In the genomic region with DNA sequence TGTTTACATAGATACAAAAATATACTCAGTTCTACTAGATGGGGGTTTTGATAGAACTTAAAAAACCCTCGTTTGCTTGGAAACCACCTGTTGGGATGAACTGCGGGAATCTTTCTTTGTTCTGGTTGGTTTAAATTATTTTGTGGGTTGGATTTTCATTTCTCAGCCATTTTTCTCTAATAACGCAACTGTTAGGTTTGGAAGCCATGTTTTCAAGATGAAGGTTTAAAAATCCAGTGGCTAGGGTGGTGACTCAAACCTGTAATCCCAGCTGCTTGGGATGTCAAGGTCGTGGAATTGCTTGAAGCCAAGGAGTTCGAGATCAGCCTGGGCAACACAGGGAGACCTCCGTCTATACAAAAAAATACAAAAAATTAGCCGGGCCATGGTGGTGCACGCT, we compare ENCODE assay signal across 8 cellular contexts. TPM values are rescaled to one million over a fixed set of nuclear protein-coding genes. Genes with fewer than 3 reads are reported as not detected.
DNase-seq lines count a peak whose midpoint lies in the region; ATAC-seq and TF ChIP-seq lines count a peak whose summit lies in the region.

No MANE protein-coding gene starts in this region.

- H3K4me3 Mint-ChIP-seq in Calu3 (ENCODE audit: low read depth, unreplicated experiment): peak overlapping the region; percentile 91
- peak overlapping the region; percentile 91 for H3K4me3 Mint-ChIP-seq in chondrocyte (ENCODE audit: unreplicated experiment)
- H3K4me3 Mint-ChIP-seq in nephron progenitor cell: peak overlapping the region; percentile 97

- TF ChIP-seq CTCF in Calu3 (IDR thresholded peaks at IDR 0.05; ENCODE audit: unreplicated experiment) (no peak), chondrocyte (IDR thresholded peaks at IDR 0.05) (no peak), nephron progenitor cell (IDR thresholded peaks at IDR 0.05) (no peak)

- no peak for ATAC-seq in HG03175 (IDR thresholded peaks at IDR 0.05; ENCODE audit: unreplicated experiment)

- DNase-seq in Calu3: no peak
- DNase-seq in MG63: no peak
- DNase-seq in chondrocyte (ENCODE audit: low spot score): no peak
- no peak for DNase-seq in nephron progenitor cell
- DNase-seq in cerebellar nuclear complex (lab: John Stamatoyannopoulos, UW): no peak
- DNase-seq in GM19240 (ENCODE audit: insufficient read length, low spot score): no peak
- no peak for DNase-seq in hypothalamus (lab: John Stamatoyannopoulos, UW)

- peak overlapping the region; percentile 96 for H3K4me3 ChIP-seq in MG63

- no peaks in the 10 kb centered on the region for H3K27me3 ChIP-seq in MG63

- peaks cover 12% of the 10 kb centered on the region for H3K36me3 ChIP-seq in MG63

- H3K9me3 Mint-ChIP-seq in Calu3 (ENCODE audit: low read depth, unreplicated experiment): peaks cover 3% of the 10 kb centered on the region
- H3K9me3 Mint-ChIP-seq in chondrocyte (ENCODE audit: low read depth): no peaks in the 10 kb centered on the region
- peaks cover 39% of the 10 kb centered on the region for H3K9me3 Mint-ChIP-seq in nephron progenitor cell

- peaks cover 32% of the 10 kb centered on the region for H3K4me1 Mint-ChIP-seq in Calu3 (ENCODE audit: low read depth, unreplicated experiment)
- peaks cover 42% of the 10 kb centered on the region for H3K4me1 Mint-ChIP-seq in chondrocyte (ENCODE audit: low read depth)
- H3K4me1 Mint-ChIP-seq in nephron progenitor cell: peaks cover 30% of the 10 kb centered on the region

- TSS peak; percentile 70 for BruUV-seq in Calu3 (replicated peaks; lab: Mats Ljungman, UMichigan)

- H3K27ac Mint-ChIP-seq in Calu3 (ENCODE audit: unreplicated experiment) (peak overlapping the region; percentile 90), chondrocyte (ENCODE audit: unreplicated experiment) (peak overlapping the region; percentile 34), nephron progenitor cell (peak overlapping the region; percentile 77)

- intact Hi-C loops in Calu3 (cut with micrococcal nuclease; ENCODE audit: unreplicated experiment): no loop called here

- H3K9me3 ChIP-seq in MG63: no peaks in the 10 kb centered on the region

- H3K36me3 Mint-ChIP-seq in Calu3 (ENCODE audit: insufficient read depth, unreplicated experiment): peaks cover 22% of the 10 kb centered on the region
- H3K36me3 Mint-ChIP-seq in chondrocyte (ENCODE audit: low read depth): no peaks in the 10 kb centered on the region
- H3K36me3 Mint-ChIP-seq in nephron progenitor cell (ENCODE audit: low read depth): peaks cover 27% of the 10 kb centered on the region

- no peaks in the 10 kb centered on the region for H3K27me3 Mint-ChIP-seq in Calu3 (ENCODE audit: unreplicated experiment)
- H3K27me3 Mint-ChIP-seq in chondrocyte (ENCODE audit: low read depth): no peaks in the 10 kb centered on the region
- peaks cover 6% of the 10 kb centered on the region for H3K27me3 Mint-ChIP-seq in nephron progenitor cell (ENCODE audit: low read depth, poor library complexity)

- CTCF ChIA-PET in Calu3 (lab: Charles Lee): interaction anchor here (0.6 kb wide), 1 partner anchor 24 kb away, joined by 3 read pairs; no protein-coding TSS in a partner anchor

RNA-seq across cellular contexts. Expression of gene URI1, which starts 1.6 kb away (rescaled TPM):
- total RNA-seq in Calu3 (2022): 50.6 and 50.9 TPM in 2 replicates
- 95.5 and 133 TPM in 2 replicates for total RNA-seq in MG63 (2014; rRNA removed; shearing (Covaris generic); ENCODE audit: low replicate concordance)
- total RNA-seq in chondrocyte: 42.0 to 50.4 TPM (median 49.4 TPM) in 3 replicates

Comparison
In these comparisons a context has a peak if more than half of its experiments do, and no peak if none do; other contexts are left out.
1. H3K27ac Mint-ChIP-seq: peak in every context shown above with its lines; median percentile 90 in Calu3; 77 in nephron progenitor cell; 34 in chondrocyte.